Comparison of ENCODE assay signal across 34 cellular contexts in genomic region chr1:6151291-6151822, GRCh38.
"Had no signal": no experiment of that assay in that cellular context is flagged by ENCODE, and none has a peak within 500 bp of the region (broad histone marks: within the 10 kb centered on the region; RNA-seq: fewer than 3 reads in every experiment).

No MANE protein-coding gene starts in this region.

- H3K4me3 Mint-ChIP-seq: activated B cell treated with CpG ODN at 0.5 μM for 24 hours; activated CD4-positive, alpha-beta memory T cell treated with anti-CD3 and anti-CD28 coated beads for 36 hours; activated CD4-positive, alpha-beta T cell treated with anti-CD3 and anti-CD28 coated beads, Interleukin-2, amount 10 ng/mL, durations not matched to agents 24 days and 14 days; activated CD8-positive, alpha-beta T cell treated with anti-CD3 and anti-CD28 coated beads for 36 hours; activated naive CD4-positive, alpha-beta T cell treated with anti-CD3 and anti-CD28 coated beads for 36 hours; activated naive CD8-positive, alpha-beta T cell; activated naive CD8-positive, alpha-beta T cell treated with anti-CD3 and anti-CD28 coated beads, Interleukin-2, amount 10 ng/mL, durations not matched to agents 7 days and 5 days; activated naive CD8-positive, alpha-beta T cell treated with anti-CD3 and anti-CD28 coated beads, Interleukin-2, amount 50 U/mL, for 24 hours; activated T-cell treated with anti-CD3 and anti-CD28 coated beads, Interleukin-2, amount 50 U/mL, for 4 hours; activated T-cell treated with anti-CD3 and anti-CD28 coated beads, Interleukin-2, amount 50 U/mL, for 72 hours; central memory CD8-positive, alpha-beta T cell; T-helper 17 cell had no signal

- H3K4me3 ChIP-seq: ascending aorta, cardiac muscle cell, colonic mucosa had no signal

- H3K27ac ChIP-seq: ascending aorta, cardiac muscle cell, colonic mucosa, VCaP had no signal

- H3K36me3 Mint-ChIP-seq: activated CD4-positive, alpha-beta memory T cell treated with anti-CD3 and anti-CD28 coated beads for 36 hours; activated naive CD8-positive, alpha-beta T cell; activated naive CD8-positive, alpha-beta T cell treated with anti-CD3 and anti-CD28 coated beads, Interleukin-2, amount 10 ng/mL, durations not matched to agents 7 days and 5 days had no signal

- H3K27ac Mint-ChIP-seq: activated B cell treated with CpG ODN at 0.5 μM for 24 hours; activated CD4-positive, alpha-beta memory T cell treated with anti-CD3 and anti-CD28 coated beads for 36 hours; activated CD4-positive, alpha-beta T cell treated with anti-CD3 and anti-CD28 coated beads, Interleukin-2, amount 10 ng/mL, durations not matched to agents 24 days and 14 days; activated CD8-positive, alpha-beta T cell treated with anti-CD3 and anti-CD28 coated beads for 36 hours; activated naive CD4-positive, alpha-beta T cell treated with anti-CD3 and anti-CD28 coated beads for 36 hours; activated naive CD8-positive, alpha-beta T cell; activated naive CD8-positive, alpha-beta T cell treated with anti-CD3 and anti-CD28 coated beads, Interleukin-2, amount 10 ng/mL, durations not matched to agents 7 days and 5 days; activated naive CD8-positive, alpha-beta T cell treated with anti-CD3 and anti-CD28 coated beads, Interleukin-2, amount 50 U/mL, for 24 hours; activated T-cell treated with anti-CD3 and anti-CD28 coated beads, Interleukin-2, amount 50 U/mL, for 72 hours; activated T-helper 2 cell treated with anti-CD3 and anti-CD28 coated beads, Interferon-gamma antibody, Interleukin-2, Interleukin-4, amounts not matched to agents 10 μg/mL and 5 μg/mL and 100 μg/mL, durations not matched to agents 14 hours and 24 hours and 36 hours; T-helper 17 cell had no signal

- H3K9me3 ChIP-seq: ascending aorta, colonic mucosa had no signal

- H3K4me1 ChIP-seq: ascending aorta, colonic mucosa had no signal

- DNase-seq: activated B cell treated with CpG ODN at 0.5 μM for 24 hours; activated CD4-positive, alpha-beta memory T cell treated with anti-CD3 and anti-CD28 coated beads for 36 hours; activated CD4-positive, alpha-beta T cell treated with anti-CD3 and anti-CD28 coated beads for 4 hours; activated CD4-positive, alpha-beta T cell treated with anti-CD3 and anti-CD28 coated beads, Interleukin-2, amount 10 ng/mL, durations not matched to agents 24 days and 14 days; activated CD4-positive, alpha-beta T cell treated with anti-CD3 and anti-CD28 coated beads, Interleukin-2, amount 50 U/mL, for 1 hour; activated CD4-positive, alpha-beta T cell treated with anti-CD3 and anti-CD28 coated beads, Interleukin-2, amount 50 U/mL, for 4 hours; activated CD4-positive, CD25-positive, alpha-beta regulatory T cell treated with anti-CD3 and anti-CD28 coated beads, Interleukin-2, amount 50 U/mL, for 72 hours; activated CD8-positive, alpha-beta memory T cell treated with anti-CD3 and anti-CD28 coated beads, Interleukin-2, amount 50 U/mL, for 4 hours; activated CD8-positive, alpha-beta T cell treated with anti-CD3 and anti-CD28 coated beads for 36 hours; activated effector memory CD4-positive, alpha-beta T cell treated with Interleukin-2 at 50 U/mL for 16 hours; activated gamma-delta T cell; activated naive CD4-positive, alpha-beta T cell treated with anti-CD3 and anti-CD28 coated beads for 36 hours; activated naive CD4-positive, alpha-beta T cell treated with anti-CD3 and anti-CD28 coated beads, Interleukin-2, amount 50 U/mL, for 16 hours; activated naive CD8-positive, alpha-beta T cell treated with anti-CD3 and anti-CD28 coated beads, Interleukin-2, amount 10 ng/mL, durations not matched to agents 7 days and 5 days; activated naive CD8-positive, alpha-beta T cell treated with anti-CD3 and anti-CD28 coated beads, Interleukin-2, amount 50 U/mL, for 24 hours; activated T-cell treated with anti-CD3 and anti-CD28 coated beads for 4 hours; activated T-cell treated with anti-CD3 and anti-CD28 coated beads, Interleukin-2, amount 50 U/mL, for 1 hour; activated T-cell treated with anti-CD3 and anti-CD28 coated beads, Interleukin-2, amount 50 U/mL, for 4 hours; activated T-cell treated with anti-CD3 and anti-CD28 coated beads, Interleukin-2, amount 50 U/mL, for 72 hours; amygdala; anterior cingulate cortex; caudate nucleus; cerebellar nuclear complex; colonic mucosa; T-helper 17 cell had no signal

- ATAC-seq: activated CD8-positive, alpha-beta T cell treated with anti-CD3 and anti-CD28 coated beads for 36 hours; activated naive CD8-positive, alpha-beta T cell treated with anti-CD3 and anti-CD28 coated beads, Interleukin-2, amount 50 U/mL, for 24 hours; activated T-cell treated with anti-CD3 and anti-CD28 coated beads, Interleukin-2, amount 50 U/mL, for 4 hours; activated T-cell treated with anti-CD3 and anti-CD28 coated beads, Interleukin-2, amount 50 U/mL, for 72 hours; T-helper 17 cell had no signal

- H3K9me3 Mint-ChIP-seq: activated B cell treated with CpG ODN at 0.5 μM for 24 hours; activated CD4-positive, alpha-beta memory T cell treated with anti-CD3 and anti-CD28 coated beads for 36 hours; activated CD4-positive, alpha-beta T cell treated with anti-CD3 and anti-CD28 coated beads, Interleukin-2, amount 10 ng/mL, durations not matched to agents 24 days and 14 days; activated CD8-positive, alpha-beta T cell treated with anti-CD3 and anti-CD28 coated beads for 36 hours; activated naive CD4-positive, alpha-beta T cell treated with anti-CD3 and anti-CD28 coated beads for 36 hours; activated naive CD8-positive, alpha-beta T cell treated with anti-CD3 and anti-CD28 coated beads, Interleukin-2, amount 10 ng/mL, durations not matched to agents 7 days and 5 days; activated naive CD8-positive, alpha-beta T cell treated with anti-CD3 and anti-CD28 coated beads, Interleukin-2, amount 50 U/mL, for 24 hours; activated T-cell treated with anti-CD3 and anti-CD28 coated beads, Interleukin-2, amount 50 U/mL, for 4 hours; activated T-cell treated with anti-CD3 and anti-CD28 coated beads, Interleukin-2, amount 50 U/mL, for 72 hours; activated T-helper 2 cell treated with anti-CD3 and anti-CD28 coated beads, Interferon-gamma antibody, Interleukin-2, Interleukin-4, amounts not matched to agents 10 μg/mL and 5 μg/mL and 100 μg/mL, durations not matched to agents 14 hours and 24 hours and 36 hours; brain; central memory CD8-positive, alpha-beta T cell had no signal

- H3K36me3 ChIP-seq: ascending aorta, cardiac muscle cell, colonic mucosa had no signal

- H3K27me3 ChIP-seq: ascending aorta, colonic mucosa had no signal

- FAIRE-seq: bronchial epithelial cell, TTC549 had no signal
